Comparison of ENCODE assay signal across 20 cellular contexts in genomic region chr5:179437341-179438001, GRCh38.
"Had no signal": no experiment of that assay in that cellular context is flagged by ENCODE, and none has a peak within 500 bp of the region (broad histone marks: within the 10 kb centered on the region; RNA-seq: fewer than 3 reads in every experiment).

No MANE protein-coding gene starts in this region.

- ATAC-seq: activated T-cell treated with anti-CD3 and anti-CD28 coated beads, Interleukin-2, amount 50 U/mL, for 72 hours; esophagus mucosa; gastrocnemius medialis; psoas muscle had no signal

- H3K4me1 ChIP-seq: ascending aorta, gastrocnemius medialis, psoas muscle had no signal

- H3K27me3 ChIP-seq: ascending aorta, testis, upper lobe of left lung had no signal

- DNase-seq: activated CD4-positive, CD25-positive, alpha-beta regulatory T cell treated with anti-CD3 and anti-CD28 coated beads, Interleukin-2, amount 50 U/mL, for 72 hours; activated CD8-positive, alpha-beta memory T cell treated with anti-CD3 and anti-CD28 coated beads for 24 hours; activated CD8-positive, alpha-beta memory T cell treated with anti-CD3 and anti-CD28 coated beads, Interleukin-2, amount 50 U/mL, for 48 hours; activated effector memory CD4-positive, alpha-beta T cell treated with anti-CD3 and anti-CD28 coated beads, Interleukin-2, amount 50 U/mL, for 16 hours; activated naive CD4-positive, alpha-beta T cell treated with anti-CD3 and anti-CD28 coated beads, Interleukin-2, amount 50 U/mL, for 16 hours; activated T-cell treated with anti-CD3 and anti-CD28 coated beads, Interleukin-2, amount 50 U/mL, for 72 hours; effector CD4-positive, alpha-beta T cell; gastrocnemius medialis; head of caudate nucleus; kidney glomerular epithelial cell; midbrain; psoas muscle; stimulated activated CD4-positive, alpha-beta T cell treated with anti-CD3 and anti-CD28 coated beads, Interleukin-4, amount 100 ng/mL, for 24 hours; T-helper 2 cell had no signal

- H3K27ac ChIP-seq: ascending aorta, gastrocnemius medialis, psoas muscle, skin epidermis, upper lobe of left lung, VCaP had no signal

- H3K4me3 ChIP-seq: ascending aorta, gastrocnemius medialis, psoas muscle, skin epidermis, testis, upper lobe of left lung had no signal

- H3K9me3 ChIP-seq: ascending aorta, gastrocnemius medialis, psoas muscle, testis had no signal

- H3K36me3 ChIP-seq: ascending aorta, gastrocnemius medialis, upper lobe of left lung had no signal
